1 cellular context compared by ENCODE assay signal in the genomic region with DNA sequence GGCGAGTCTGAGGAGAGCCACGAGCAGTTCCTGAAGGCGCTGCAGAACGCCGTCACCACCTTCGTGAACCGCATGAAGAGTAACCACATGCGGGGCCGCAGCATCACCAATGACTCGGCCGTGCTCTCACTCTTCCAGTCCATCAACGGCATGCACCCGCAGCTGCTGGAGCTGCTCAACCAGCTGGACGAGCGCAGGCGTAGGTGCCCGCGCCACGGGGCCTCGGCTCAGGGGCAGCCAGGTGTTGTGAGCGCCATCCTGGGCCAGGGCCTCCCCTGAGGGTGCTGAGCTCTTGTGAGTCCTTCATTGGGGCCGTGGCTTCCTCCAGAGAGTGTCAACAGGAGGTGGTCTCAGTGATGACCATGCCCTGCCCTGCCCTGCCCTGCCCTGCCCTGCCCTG.
TF ChIP-seq lines count a peak whose summit lies in the region.

No MANE protein-coding gene starts in this region.

TF ChIP-seq in K562, 482 proteins besides CTCF, POLR2A, EP300 and RAD21:
- TF ChIP-seq NFE2 (IDR thresholded peaks at IDR 0.05; ENCODE audit: low read depth) = no peak
- TF ChIP-seq RBFOX2 (IDR thresholded peaks at IDR 0.05; ENCODE audit: low read depth, low read length) = peak; percentile 61
- TF ChIP-seq, protein P1, sequence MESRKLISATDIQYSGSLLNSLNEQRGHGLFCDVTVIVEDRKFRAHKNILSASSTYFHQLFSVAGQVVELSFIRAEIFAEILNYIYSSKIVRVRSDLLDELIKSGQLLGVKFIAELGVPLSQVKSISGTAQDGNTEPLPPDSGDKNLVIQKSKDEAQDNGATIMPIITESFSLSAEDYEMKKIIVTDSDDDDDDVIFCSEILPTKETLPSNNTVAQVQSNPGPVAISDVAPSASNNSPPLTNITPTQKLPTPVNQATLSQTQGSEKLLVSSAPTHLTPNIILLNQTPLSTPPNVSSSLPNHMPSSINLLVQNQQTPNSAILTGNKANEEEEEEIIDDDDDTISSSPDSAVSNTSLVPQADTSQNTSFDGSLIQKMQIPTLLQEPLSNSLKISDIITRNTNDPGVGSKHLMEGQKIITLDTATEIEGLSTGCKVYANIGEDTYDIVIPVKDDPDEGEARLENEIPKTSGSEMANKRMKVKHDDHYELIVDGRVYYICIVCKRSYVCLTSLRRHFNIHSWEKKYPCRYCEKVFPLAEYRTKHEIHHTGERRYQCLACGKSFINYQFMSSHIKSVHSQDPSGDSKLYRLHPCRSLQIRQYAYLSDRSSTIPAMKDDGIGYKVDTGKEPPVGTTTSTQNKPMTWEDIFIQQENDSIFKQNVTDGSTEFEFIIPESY (CRISPR knock-in tag; IDR thresholded peaks at IDR 0.05) = peak; percentile 14; the same call in 1 of the 2 replicates
